In the genomic region with DNA sequence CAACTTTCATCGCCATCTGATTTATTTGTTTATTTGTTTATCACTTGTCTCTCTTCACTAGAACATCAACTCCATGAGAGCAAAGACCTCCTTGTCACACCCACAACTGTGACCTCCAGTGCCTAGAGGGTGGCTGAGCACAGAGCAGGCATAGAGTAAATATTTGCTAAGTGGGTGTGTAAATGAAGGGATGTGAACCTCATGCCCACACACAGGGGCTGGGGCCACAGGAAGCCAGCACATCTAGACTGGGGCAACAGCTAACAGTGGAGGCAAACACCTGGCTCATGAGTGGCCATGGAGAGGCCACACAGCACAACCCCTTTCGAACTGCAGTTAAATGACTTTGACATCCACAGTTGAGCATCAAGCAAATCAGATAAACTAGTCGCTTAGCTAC, we compare ENCODE assay signal across 18 cellular contexts.
"Had no signal": no experiment of that assay in that cellular context is flagged by ENCODE, and none has a peak within 500 bp of the region (broad histone marks: within the 10 kb centered on the region; RNA-seq: fewer than 3 reads in every experiment).

No MANE protein-coding gene starts in this region.

- H3K79me2 ChIP-seq: hepatocyte, parathyroid adenoma had no signal

- H3K4me2 ChIP-seq: hepatocyte had no signal

- H3K9ac ChIP-seq: parathyroid adenoma had no signal

- ATAC-seq: activated CD4-positive, CD25-positive, alpha-beta regulatory T cell treated with anti-CD3 and anti-CD28 coated beads, Interleukin-2, amount 50 U/mL, for 24 hours; activated T-cell treated with anti-CD3 and anti-CD28 coated beads, Interleukin-2, amount 50 U/mL, for 4 hours; body of pancreas; natural killer cell treated with Interleukin-12 subunit alpha and Interleukin-12 subunit beta and Interleukin-15 and Interleukin-18, amount 100 ng/mL, for 72 hours; stimulated activated effector memory CD8-positive, alpha-beta T cell treated with anti-CD3 and anti-CD28 coated beads, Interleukin-12 subunit alpha, Interleukin-12 subunit beta, amount 100 ng/mL, for 72 hours had no signal

- DNase-seq: activated CD4-positive, alpha-beta T cell treated with anti-CD3 and anti-CD28 coated beads, Interleukin-2, amount 50 U/mL, for 1 hour; activated CD8-positive, alpha-beta memory T cell treated with anti-CD3 and anti-CD28 coated beads, Interleukin-2, amount 50 U/mL, for 4 hours; activated naive CD4-positive, alpha-beta T cell treated with anti-CD3 and anti-CD28 coated beads for 36 hours; activated T-cell treated with anti-CD3 and anti-CD28 coated beads, Interleukin-2, amount 50 U/mL, for 4 hours; body of pancreas; caudate nucleus; dorsolateral prefrontal cortex; foreskin fibroblast; stimulated activated CD4-positive, alpha-beta T cell treated with anti-CD3 and anti-CD28 coated beads, Interleukin-4, amount 100 ng/mL, for 24 hours had no signal

- H3K27me3 ChIP-seq: body of pancreas, hepatocyte, neutrophil had no signal

- H3K9me3 ChIP-seq: body of pancreas, neutrophil, thoracic aorta had no signal

- H3K27ac ChIP-seq: body of pancreas, dorsolateral prefrontal cortex, epithelial cell of prostate, hepatocyte, neutrophil, parathyroid adenoma, thoracic aorta had no signal

- H2AFZ ChIP-seq: hepatocyte, parathyroid adenoma had no signal

- H3K4me3 ChIP-seq: body of pancreas, hepatocyte, lung, thoracic aorta had no signal

- H3K36me3 ChIP-seq: neutrophil, thoracic aorta had no signal
